1 cellular context compared by ENCODE assay signal in genomic region chr1:202861420-202862121, GRCh38.
TF ChIP-seq lines count a peak whose summit lies in the region.

No MANE protein-coding gene starts in this region.

TF ChIP-seq in HepG2, 621 proteins besides CTCF, POLR2A, EP300 and RAD21 (continued from another document and continues in another):
- TF ChIP-seq E2F5 (CRISPR knock-in tag; conservative IDR thresholded peaks at IDR 0.05) (peak; percentile 33; the same call in 1 of the 2 replicates), KLF15 (CRISPR knock-in tag; IDR thresholded peaks at IDR 0.05; ENCODE audit: borderline replicate concordance) (no peak), PHF21A (CRISPR knock-in tag; IDR thresholded peaks at IDR 0.05) (no peak), ZNF430 (CRISPR knock-in tag; IDR thresholded peaks at IDR 0.05) (no peak), ZNF275 (CRISPR knock-in tag; IDR thresholded peaks at IDR 0.05; ENCODE audit: borderline replicate concordance) (0 out of 2 replicates have a peak, but pooled peaks have one; percentile 23), ESRRA (CRISPR knock-in tag; IDR thresholded peaks at IDR 0.05; ENCODE audit: low read depth) (no peak), ZNF572 (CRISPR knock-in tag; IDR thresholded peaks at IDR 0.05) (no peak), ZNF451 (CRISPR knock-in tag; IDR thresholded peaks at IDR 0.05) (0 out of 2 replicates have a peak, but pooled peaks have one; percentile 24), MTA1 (CRISPR knock-in tag; IDR thresholded peaks at IDR 0.05; ENCODE audit: borderline replicate concordance) (no peak), ZNF460 (CRISPR knock-in tag; IDR thresholded peaks at IDR 0.05; ENCODE audit: borderline replicate concordance) (no peak), HINFP (CRISPR knock-in tag; IDR thresholded peaks at IDR 0.05; ENCODE audit: low read depth) (peak; percentile 90), STAG1 (CRISPR knock-in tag; IDR thresholded peaks at IDR 0.05) (no peak), ADNP (CRISPR knock-in tag; IDR thresholded peaks at IDR 0.05) (no peak), ZNF547 (CRISPR knock-in tag; IDR thresholded peaks at IDR 0.05) (0 out of 2 replicates have a peak, but pooled peaks have one; percentile 2), NBN (conservative IDR thresholded peaks at IDR 0.05) (no peak), ZBTB49 (CRISPR knock-in tag; IDR thresholded peaks at IDR 0.05; ENCODE audit: borderline replicate concordance) (0 out of 2 replicates have a peak, but pooled peaks have one; percentile 27), KDM3A (CRISPR knock-in tag; IDR thresholded peaks at IDR 0.05; ENCODE audit: low read depth) (no peak), SIN3A (IDR thresholded peaks at IDR 0.05; ENCODE audit: borderline replicate concordance, low read depth, low read length) (peak; percentile 51; the same call in 1 of the 2 replicates), REXO4 (CRISPR knock-in tag; IDR thresholded peaks at IDR 0.05; ENCODE audit: borderline replicate concordance) (no peak), CEBPB (IDR thresholded peaks at IDR 0.05; ENCODE audit: borderline replicate concordance, low read depth, low read length) (peak; percentile 87), GABPB1 (CRISPR knock-in tag; IDR thresholded peaks at IDR 0.05) (peak; percentile 22; the same call in 1 of the 2 replicates), MED1 (CRISPR knock-in tag; IDR thresholded peaks at IDR 0.05) (0 out of 2 replicates have a peak, but pooled peaks have one; percentile 32), SP4 (CRISPR knock-in tag; IDR thresholded peaks at IDR 0.05) (peak; percentile 86), ZNF737 (CRISPR knock-in tag; IDR thresholded peaks at IDR 0.05; ENCODE audit: borderline replicate concordance) (no peak), ZNF251 (CRISPR knock-in tag; IDR thresholded peaks at IDR 0.05) (no peak), CSRNP2 (CRISPR knock-in tag; conservative IDR thresholded peaks at IDR 0.05; ENCODE audit: low read depth) (no peak), MAX (IDR thresholded peaks at IDR 0.05) (peak; percentile 41), BRD4 (CRISPR knock-in tag; IDR thresholded peaks at IDR 0.05) (no peak), SOX13 (IDR thresholded peaks at IDR 0.05) (no peak), SOX13 (CRISPR knock-in tag; conservative IDR thresholded peaks at IDR 0.05 in 1 of 2, IDR thresholded peaks at IDR 0.05 in 1 of 2) (peak in 1 of 2 experiments; percentile 34; a peak in 1 of 4 replicates), ZFX (CRISPR knock-in tag; IDR thresholded peaks at IDR 0.05; ENCODE audit: low read depth) (peak; percentile 54), SP1 (IDR thresholded peaks at IDR 0.05) (no peak), SP1 (CRISPR knock-in tag; IDR thresholded peaks at IDR 0.05) (peak; percentile 85), ZBED4 (CRISPR knock-in tag; IDR thresholded peaks at IDR 0.05; ENCODE audit: borderline replicate concordance) (peak; percentile 57; the same call in 1 of the 2 replicates), ZNF878 (CRISPR knock-in tag; IDR thresholded peaks at IDR 0.05) (0 out of 2 replicates have a peak, but pooled peaks have one; percentile 47), ZBTB8A (CRISPR knock-in tag; IDR thresholded peaks at IDR 0.05; ENCODE audit: borderline replicate concordance, low read depth) (no peak), ZNF205 (CRISPR knock-in tag; IDR thresholded peaks at IDR 0.05) (0 out of 2 replicates have a peak, but pooled peaks have one; percentile 22), SIX4 (CRISPR knock-in tag; IDR thresholded peaks at IDR 0.05) (no peak), HBP1 (CRISPR knock-in tag; IDR thresholded peaks at IDR 0.05; ENCODE audit: low read depth) (peak; percentile 45; the same call in 1 of the 2 replicates), ZC3H13 (CRISPR knock-in tag; IDR thresholded peaks at IDR 0.05) (no peak), CREM (IDR thresholded peaks at IDR 0.05) (peak; percentile 41; the same call in 1 of the 2 replicates), CREM (CRISPR knock-in tag; IDR thresholded peaks at IDR 0.05) (no peak), ATF5 (CRISPR knock-in tag; IDR thresholded peaks at IDR 0.05; ENCODE audit: low read depth) (0 out of 2 replicates have a peak, but pooled peaks have one; percentile 29), ZNF337 (CRISPR knock-in tag; IDR thresholded peaks at IDR 0.05; ENCODE audit: borderline replicate concordance, low read depth) (no peak), TRIM24 (CRISPR knock-in tag; IDR thresholded peaks at IDR 0.05) (no peak), HNF1B (CRISPR knock-in tag; IDR thresholded peaks at IDR 0.05) (0 out of 2 replicates have a peak, but pooled peaks have one; percentile 54), SP2 (CRISPR knock-in tag; IDR thresholded peaks at IDR 0.05) (peak; percentile 90), THAP11 (CRISPR knock-in tag; IDR thresholded peaks at IDR 0.05) (0 out of 2 replicates have a peak, but pooled peaks have one; percentile 17), ZNF788 (CRISPR knock-in tag; IDR thresholded peaks at IDR 0.05; ENCODE audit: borderline replicate concordance) (no peak), ZNF549 (CRISPR knock-in tag; IDR thresholded peaks at IDR 0.05) (no peak), ZFP91 (CRISPR knock-in tag; IDR thresholded peaks at IDR 0.05; ENCODE audit: borderline replicate concordance) (peak; percentile 46; the same call in 1 of the 2 replicates)
